ENCODE assay signal across 11 cellular contexts in the genomic region with DNA sequence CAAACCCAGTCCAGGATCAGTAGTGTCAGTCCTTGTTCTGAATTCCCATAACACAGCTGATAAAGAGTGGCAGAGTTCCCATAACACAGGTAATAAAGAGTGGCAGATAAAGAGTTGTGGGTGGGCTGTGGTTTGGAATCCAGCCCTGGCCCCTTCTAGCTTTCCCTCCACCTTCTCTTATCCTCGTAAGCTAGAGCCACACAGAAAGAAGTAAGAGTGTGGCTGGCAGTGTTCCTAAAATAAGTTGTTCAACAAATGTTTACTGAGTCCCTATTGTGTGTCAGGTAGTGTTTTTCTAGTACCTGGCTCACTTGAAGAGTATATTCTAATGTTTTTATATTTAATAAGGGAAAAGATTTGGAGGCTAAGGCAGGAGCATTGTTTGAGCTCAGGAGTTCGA.
"Had no signal": no experiment of that assay in that cellular context is flagged by ENCODE, and none has a peak within 500 bp of the region (broad histone marks: within the 10 kb centered on the region; RNA-seq: fewer than 3 reads in every experiment).

No MANE protein-coding gene starts in this region.

- H3K36me3 ChIP-seq: gastroesophageal sphincter, heart right ventricle, neutrophil had no signal

- DNase-seq: activated CD4-positive, alpha-beta T cell treated with anti-CD3 and anti-CD28 coated beads for 1 hour; activated effector memory CD4-positive, alpha-beta T cell treated with Interleukin-2 at 50 U/mL for 16 hours; dorsolateral prefrontal cortex; endodermal cell; heart right ventricle; left colon; midbrain; trophoblast cell had no signal

- H3K9me3 ChIP-seq: neutrophil had no signal

- H3K4me3 ChIP-seq: dorsolateral prefrontal cortex, gastroesophageal sphincter, heart right ventricle had no signal

- H3K27ac ChIP-seq: dorsolateral prefrontal cortex, gastroesophageal sphincter, heart right ventricle, neutrophil, VCaP had no signal

- H3K27me3 ChIP-seq: gastroesophageal sphincter, neutrophil had no signal

- H3K4me1 ChIP-seq: gastroesophageal sphincter had no signal

- ATAC-seq: gastroesophageal sphincter, heart right ventricle had no signal
